Comparison of ENCODE assay signal across 8 cellular contexts in genomic region chr10:112374724-112375541, GRCh38. TPM values are rescaled to one million over a fixed set of nuclear protein-coding genes. Genes with fewer than 3 reads are reported as not detected.
DNase-seq lines count a peak whose midpoint lies in the region; ATAC-seq lines count a peak whose summit lies in the region.

No MANE protein-coding gene starts in this region.

- no CpG with 5 or more reads among the region's 8 CpGs for WGBS in mesendoderm (ENCODE audit: extremely low coverage, insufficient coverage, low lambda C conversion rate)

- H3K9ac ChIP-seq in mesendoderm (ENCODE audit: low read length) = no peak overlapping the region

- H2BK15ac ChIP-seq in mesendoderm (replicated peaks; ENCODE audit: low read depth) = no peak overlapping the region

- H3K4me3 ChIP-seq in GM08714 (ENCODE audit: low read length) (peak overlapping the region; percentile 82; the same call in 1 of the 2 replicates), mesendoderm (ENCODE audit: low read length) (no peak overlapping the region)

- no peaks in the 10 kb centered on the region for H3K27me3 ChIP-seq in mesendoderm (ENCODE audit: insufficient read depth, low read length, poor library complexity)

- no peak overlapping the region for H3K18ac ChIP-seq in mesendoderm (ENCODE audit: low read length)

- no peak overlapping the region for H3K27ac ChIP-seq in mesendoderm (ENCODE audit: low read depth, low read length)

- H3K36me3 ChIP-seq in mesendoderm (ENCODE audit: control insufficient read depth, insufficient read depth, low read length) = no peaks in the 10 kb centered on the region

- H2BK5ac ChIP-seq in mesendoderm (ENCODE audit: low read length) = no peak overlapping the region

- peak overlapping the region; percentile 10 for H3K56ac ChIP-seq in mesendoderm (ENCODE audit: low read length)

- H2BK120ac ChIP-seq in mesendoderm (ENCODE audit: low read depth, low read length) = no peak overlapping the region

- H3K79me1 ChIP-seq in mesendoderm (ENCODE audit: low read length) = no peaks in the 10 kb centered on the region

- peak overlapping the region; percentile 97 for H3K4me3 Mint-ChIP-seq in activated naive CD8-positive, alpha-beta T cell treated with anti-CD3 and anti-CD28 coated beads, Interleukin-2, amount 50 U/mL, for 24 hours

- no peaks in the 10 kb centered on the region for H3K79me2 ChIP-seq in mesendoderm (ENCODE audit: control insufficient read depth, insufficient read depth, low read length)

- no peak overlapping the region for H3K4me2 ChIP-seq in mesendoderm (ENCODE audit: low read length)

- peaks cover 2% of the 10 kb centered on the region for H3K4me1 ChIP-seq in mesendoderm (ENCODE audit: control insufficient read depth, low read depth, low read length)

- peak overlapping the region; percentile 100 for H3K27ac Mint-ChIP-seq in activated naive CD8-positive, alpha-beta T cell treated with anti-CD3 and anti-CD28 coated beads, Interleukin-2, amount 50 U/mL, for 24 hours

- H3K9me3 Mint-ChIP-seq in activated naive CD8-positive, alpha-beta T cell treated with anti-CD3 and anti-CD28 coated beads, Interleukin-2, amount 50 U/mL, for 24 hours = no peaks in the 10 kb centered on the region

- DNase-seq in Kasumi-1 (lab: John Stamatoyannopoulos, UW) (peak; percentile 60 to 63), mesendoderm (peak; percentile 38), NCI-H128 (lab: John Stamatoyannopoulos, UW; ENCODE audit: unreplicated experiment) (no peak), NCI-H510A (lab: John Stamatoyannopoulos, UW) (no peak), DMS 273 (lab: John Stamatoyannopoulos, UW; ENCODE audit: unreplicated experiment) (no peak)
- DNase-seq in activated naive CD8-positive, alpha-beta T cell treated with anti-CD3 and anti-CD28 coated beads, Interleukin-2, amount 50 U/mL, for 24 hours = no peak

- H4K5ac ChIP-seq in mesendoderm (ENCODE audit: low read length) = no peak overlapping the region

- peak; percentile 37 for ATAC-seq in GM21515 (IDR thresholded peaks at IDR 0.05; ENCODE audit: unreplicated experiment)
- ATAC-seq in activated naive CD8-positive, alpha-beta T cell treated with anti-CD3 and anti-CD28 coated beads, Interleukin-2, amount 50 U/mL, for 24 hours = peak; percentile 38

- no peaks in the 10 kb centered on the region for H3K27me3 Mint-ChIP-seq in activated naive CD8-positive, alpha-beta T cell treated with anti-CD3 and anti-CD28 coated beads, Interleukin-2, amount 50 U/mL, for 24 hours

- H3K4me1 Mint-ChIP-seq in activated naive CD8-positive, alpha-beta T cell treated with anti-CD3 and anti-CD28 coated beads, Interleukin-2, amount 50 U/mL, for 24 hours = peaks cover 61% of the 10 kb centered on the region

- no peak overlapping the region for H3K4ac ChIP-seq in mesendoderm (ENCODE audit: low read depth, low read length)

- H3K23ac ChIP-seq in mesendoderm (ENCODE audit: low read length) = no peak overlapping the region

- no peak overlapping the region for H4K8ac ChIP-seq in mesendoderm (ENCODE audit: low read depth, low read length)

- H2AK5ac ChIP-seq in mesendoderm (ENCODE audit: low read length) = no peak overlapping the region

- H3K36me3 Mint-ChIP-seq in activated naive CD8-positive, alpha-beta T cell treated with anti-CD3 and anti-CD28 coated beads, Interleukin-2, amount 50 U/mL, for 24 hours (ENCODE audit: low read depth) = peaks cover 19% of the 10 kb centered on the region

RNA-seq across cellular contexts. Expression of gene ACSL5, which starts 1.0 kb away (rescaled TPM):
- polyA plus RNA-seq in mesendoderm (2013, experiment 1 of 2) = 0.20 TPM
- polyA plus RNA-seq in mesendoderm (2013, experiment 2 of 2) = 0.13 TPM

Comparison
In these comparisons a context has a peak if more than half of its experiments do, and no peak if none do; other contexts are left out.
1. DNase-seq: peak in Kasumi-1 (2 of 2) and mesendoderm (single experiment); none in activated naive CD8-positive, alpha-beta T cell treated with anti-CD3 and anti-CD28 coated beads, Interleukin-2, amount 50 U/mL, for 24 hours (single experiment), NCI-H128 (single experiment), NCI-H510A (single experiment) and DMS 273 (single experiment).